In genomic region chr4:42656986-42657792, GRCh38 we compare ENCODE assay signal across 8 cellular contexts. TPM values are rescaled to one million over a fixed set of nuclear protein-coding genes. Genes with fewer than 3 reads are reported as not detected.
DNase-seq lines count a peak whose midpoint lies in the region; ATAC-seq and TF ChIP-seq lines count a peak whose summit lies in the region.

ATP8A1 (minus strand) TSS chr4:42657105; CDS start chr4:42656873, 232 bp downstream.

- peak; percentile 58 for DNase-seq in NCI-H146 treated with DMSO at 0.1 percent for 48 hours (lab: John Stamatoyannopoulos, UW; ENCODE audit: unreplicated experiment)
- DNase-seq in T-helper 1 cell = peak; percentile 86 to 96 (median 90)
- peak; percentile 72 for DNase-seq in amniotic epithelial cell (ENCODE audit: low read depth)
- DNase-seq in left cardiac atrium = peak; percentile 95
- DNase-seq in posterior cingulate gyrus = peak; percentile 87 to 99 (median 92)
- DNase-seq in type B pancreatic cell (ENCODE audit: extremely low spot score, unreplicated experiment) = peak; percentile 92

- H3K4me1 Mint-ChIP-seq in type B pancreatic cell (ENCODE audit: unreplicated experiment) = peaks cover 30% of the 10 kb centered on the region

- H3K9me3 Mint-ChIP-seq in type B pancreatic cell = peaks cover 11% of the 10 kb centered on the region

- H3K4me3 Mint-ChIP-seq in type B pancreatic cell = peak within 1 kb of the TSS; percentile 98

- peaks cover 5% of the 10 kb centered on the region for H3K36me3 Mint-ChIP-seq in type B pancreatic cell

- peaks cover 10% of the 10 kb centered on the region for H3K27me3 Mint-ChIP-seq in type B pancreatic cell

- TF ChIP-seq CTCF in type B pancreatic cell (conservative IDR thresholded peaks at IDR 0.05) = peak; percentile 17

- ATAC-seq in HG02884 (IDR thresholded peaks at IDR 0.05; ENCODE audit: unreplicated experiment) (peak; percentile 64), left cardiac atrium (peak; percentile 98)

- H3K27ac Mint-ChIP-seq in type B pancreatic cell = peak within 1 kb of the TSS; percentile 97

- TF ChIP-seq POLR2A in GM15510 (IDR thresholded peaks at IDR 0.05; ENCODE audit: borderline replicate concordance, extremely low read depth, insufficient read length) = peak; percentile 84

- intact Hi-C loops in left cardiac atrium (cut with DNase I) (loop anchor here (5.0 to 10.0 kb wide), 2 partner anchors 52 to 85 kb away; no protein-coding TSS in a partner anchor), posterior cingulate gyrus (cut with DNase I) (loop anchor here (5.0 kb wide), 1 partner anchor 40 kb away; no protein-coding TSS in a partner anchor)

RNA-seq across cellular contexts. Expression of gene ATP8A1, which starts in this region (rescaled TPM):
- total RNA-seq in left cardiac atrium = 10 to 100 TPM; 22.3 to 23.3 TPM
- 10.3 and 11.6 TPM in 2 replicates for total RNA-seq in type B pancreatic cell (ENCODE audit: low replicate concordance)

Comparison
In these comparisons a context has a peak if more than half of its experiments do, and no peak if none do; other contexts are left out.
1. Peak in every context shown above with its lines: DNase-seq and ATAC-seq.